ENCODE assay signal across 8 cellular contexts in genomic region chr7:1290262-1291039, GRCh38. TPM values are rescaled to one million over a fixed set of nuclear protein-coding genes. Genes with fewer than 3 reads are reported as not detected.
DNase-seq lines count a peak whose midpoint lies in the region; ATAC-seq and TF ChIP-seq lines count a peak whose summit lies in the region.

No MANE protein-coding gene starts in this region.

- H3K36me3 Mint-ChIP-seq in T-cell, result no peaks in the 10 kb centered on the region
- peaks cover 4% of the 10 kb centered on the region for H3K36me3 Mint-ChIP-seq in effector memory CD8-positive, alpha-beta T cell (ENCODE audit: insufficient read depth)

- peak; percentile 63 for DNase-seq in activated CD8-positive, alpha-beta memory T cell treated with anti-CD3 and anti-CD28 coated beads for 24 hours
- DNase-seq in activated CD8-positive, alpha-beta memory T cell treated with anti-CD3 and anti-CD28 coated beads, Interleukin-2, amount 50 U/mL, for 4 hours, result no peak
- DNase-seq in T-cell (peak in 28 of 34 experiments; percentile 3 to 57 (median 26)), suprapubic skin (ENCODE audit: low spot score in 2 of 2) (no peak)
- peak; percentile 16 to 47 (median 25) for DNase-seq in effector memory CD8-positive, alpha-beta T cell

- H3K4me3 ChIP-seq in mesodermal cell (ENCODE audit: extremely low read depth, insufficient read depth, low read length, poor library complexity, severe bottlenecking) (peak overlapping the region; percentile 22), suprapubic skin (peak overlapping the region; percentile 45)

- H3K36me3 ChIP-seq in mesodermal cell (ENCODE audit: control insufficient read depth, insufficient read depth, low read length) (no peaks in the 10 kb centered on the region), suprapubic skin (no peaks in the 10 kb centered on the region)

- peaks cover 87% of the 10 kb centered on the region for H3K27me3 ChIP-seq in suprapubic skin

- peaks cover 0 to 23% of the 10 kb centered on the region in 2 donors for H3K27me3 Mint-ChIP-seq in T-cell
- H3K27me3 Mint-ChIP-seq in effector memory CD8-positive, alpha-beta T cell, result peaks cover 7 to 51% of the 10 kb centered on the region in 2 donors

- no peaks in the 10 kb centered on the region for H3K9me3 Mint-ChIP-seq in T-cell
- H3K9me3 Mint-ChIP-seq in effector memory CD8-positive, alpha-beta T cell, result no peaks in the 10 kb centered on the region

- H3K4me1 ChIP-seq in mesodermal cell (ENCODE audit: control insufficient read depth, insufficient read depth, low read length, poor library complexity, severe bottlenecking) (no peaks in the 10 kb centered on the region), suprapubic skin (peaks cover 17% of the 10 kb centered on the region)

- no peak for TF ChIP-seq EP300 in suprapubic skin (IDR thresholded peaks at IDR 0.05)

- TF ChIP-seq POLR2A in suprapubic skin (IDR thresholded peaks at IDR 0.05), result no peak

- peaks cover 6 to 11% (median 10%) of the 10 kb centered on the region in 3 donors for H3K4me1 Mint-ChIP-seq in T-cell
- peaks cover 3 to 4% of the 10 kb centered on the region in 2 donors for H3K4me1 Mint-ChIP-seq in effector memory CD8-positive, alpha-beta T cell (ENCODE audit: low read depth in 2 of 2)

- CTCF ChIA-PET in T-cell (lab: Charles Lee), result interaction anchor here in 1 of 2 donors (0.6 kb wide), 1 partner anchor 63 kb away, joined by 4 read pairs; no protein-coding TSS in a partner anchor

- no peak for TF ChIP-seq CTCF in suprapubic skin (IDR thresholded peaks at IDR 0.05)

- peak overlapping the region; percentile 68 for H3K27ac ChIP-seq in mesodermal cell (ENCODE audit: low read depth, low read length, severe bottlenecking)
- no peak overlapping the region for H3K27ac ChIP-seq in suprapubic skin

- H3K4me3 Mint-ChIP-seq in T-cell, result peak overlapping the region; percentile 72 to 82 (median 80)
- H3K4me3 Mint-ChIP-seq in effector memory CD8-positive, alpha-beta T cell, result peak overlapping the region; percentile 77 to 81

- POLR2A ChIA-PET in T-cell (lab: Charles Lee), result no interaction called here

- peak; percentile 63 to 81 (median 64) for ATAC-seq in T-cell (replicated peaks in 1 of 4)
- peak; percentile 87 for ATAC-seq in effector memory CD8-positive, alpha-beta T cell (replicated peaks)
- ATAC-seq in GM21723 (IDR thresholded peaks at IDR 0.05; ENCODE audit: unreplicated experiment), result no peak
- no peak for ATAC-seq in HG03139 (IDR thresholded peaks at IDR 0.05; ENCODE audit: unreplicated experiment)

- 17 to 28% methylated on average over 29 to 35 of the region's 50 CpGs for WGBS in mesodermal cell (ENCODE audit: insufficient coverage in 2 of 2), 2 experiments
- 2% methylated on average over 49 of the region's 50 CpGs for WGBS in suprapubic skin

- peak overlapping the region in 1 of 2 donors; percentile 48 for H3K27ac Mint-ChIP-seq in T-cell
- peak overlapping the region in 1 of 2 donors; percentile 89 for H3K27ac Mint-ChIP-seq in effector memory CD8-positive, alpha-beta T cell

- H3K9me3 ChIP-seq in mesodermal cell (ENCODE audit: control insufficient read depth, low read length) (no peaks in the 10 kb centered on the region), suprapubic skin (no peaks in the 10 kb centered on the region)

RNA-seq across cellular contexts. Expression of gene UNCX, which starts 57.8 kb away (rescaled TPM):
- total RNA-seq in T-cell (not detected), suprapubic skin (not detected)
- 0.74 TPM for polyA plus RNA-seq in mesodermal cell (2013, experiment 1 of 2)
- 0.61 TPM for polyA plus RNA-seq in mesodermal cell (2013, experiment 2 of 2)

Comparison
In these comparisons a context has a peak if more than half of its experiments do, and no peak if none do; other contexts are left out.
1. DNase-seq: peak in activated CD8-positive, alpha-beta memory T cell treated with anti-CD3 and anti-CD28 coated beads for 24 hours (single experiment), T-cell (28 of 34) and effector memory CD8-positive, alpha-beta T cell (3 of 3); none in activated CD8-positive, alpha-beta memory T cell treated with anti-CD3 and anti-CD28 coated beads, Interleukin-2, amount 50 U/mL, for 4 hours (single experiment) and suprapubic skin (0 of 2).
2. ATAC-seq: peak in T-cell (4 of 4) and effector memory CD8-positive, alpha-beta T cell (single experiment); none in GM21723 (single experiment) and HG03139 (single experiment).